Comparison of ENCODE assay signal across 2 cellular contexts in the genomic region with DNA sequence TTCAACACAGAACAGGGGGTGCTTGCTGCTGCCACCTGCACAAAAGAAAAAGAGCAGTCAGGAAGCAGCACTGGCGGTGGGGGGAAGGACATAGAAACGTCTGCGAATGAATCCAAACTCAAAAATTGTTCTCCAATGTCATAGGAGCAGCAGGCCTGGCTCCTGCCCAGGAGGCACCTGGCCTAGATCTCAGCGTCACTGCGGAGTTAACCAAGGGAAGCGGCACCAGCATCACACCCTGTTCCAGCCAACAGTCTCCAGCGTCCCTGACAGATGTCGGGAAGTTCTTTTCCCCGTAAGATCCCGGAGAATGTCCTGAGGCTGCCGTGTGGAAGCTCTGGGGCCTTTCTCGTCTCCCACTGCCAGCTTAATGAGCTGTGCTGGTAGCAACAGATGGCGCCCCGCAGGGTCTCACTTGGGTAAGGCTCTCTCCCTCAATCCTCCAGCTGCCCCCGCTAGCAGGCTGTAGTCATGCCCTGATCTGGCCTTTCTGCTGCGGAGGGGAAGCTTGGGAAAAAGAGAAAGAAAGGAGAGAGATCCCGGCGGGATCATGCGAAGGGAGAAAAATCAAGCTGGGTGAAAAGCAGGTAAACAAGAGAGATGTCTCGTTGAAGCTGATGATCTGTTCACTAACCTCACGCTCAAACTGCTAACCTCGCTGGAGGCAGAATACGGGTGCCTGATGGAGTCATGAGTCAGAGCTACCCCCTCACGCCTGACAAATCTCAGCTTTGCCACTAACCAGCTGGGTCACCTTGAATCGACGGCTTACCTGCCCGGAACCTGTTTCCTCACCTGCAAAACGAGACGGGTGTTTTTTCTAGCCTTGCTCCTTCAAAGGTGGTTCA.
TF ChIP-seq lines count a peak whose summit lies in the region.

No MANE protein-coding gene starts in this region.

TF ChIP-seq in GM23338, 12 proteins besides CTCF, POLR2A, EP300 and RAD21 (continues in another document):
- TF ChIP-seq CREB1 (CRISPR knock-in tag; IDR thresholded peaks at IDR 0.05; ENCODE audit: low read depth) (no peak), ZNF114 (CRISPR knock-in tag; IDR thresholded peaks at IDR 0.05) (no peak), POLR2AphosphoS5 (IDR thresholded peaks at IDR 0.05; ENCODE audit: low read depth) (no peak), JUNB (IDR thresholded peaks at IDR 0.05; ENCODE audit: unreplicated experiment) (no peak), EZH2phosphoT487 (IDR thresholded peaks at IDR 0.05; ENCODE audit: unreplicated experiment) (no peak), ZNF331 (CRISPR knock-in tag; IDR thresholded peaks at IDR 0.05; ENCODE audit: low read depth) (no peak), STAT1 (IDR thresholded peaks at IDR 0.05; ENCODE audit: unreplicated experiment) (no peak), NANOG (IDR thresholded peaks at IDR 0.05; ENCODE audit: borderline replicate concordance) (no peak), EZH2 (IDR thresholded peaks at IDR 0.05; ENCODE audit: low read depth, unreplicated experiment) (no peak)
- TF ChIP-seq, protein P1, sequence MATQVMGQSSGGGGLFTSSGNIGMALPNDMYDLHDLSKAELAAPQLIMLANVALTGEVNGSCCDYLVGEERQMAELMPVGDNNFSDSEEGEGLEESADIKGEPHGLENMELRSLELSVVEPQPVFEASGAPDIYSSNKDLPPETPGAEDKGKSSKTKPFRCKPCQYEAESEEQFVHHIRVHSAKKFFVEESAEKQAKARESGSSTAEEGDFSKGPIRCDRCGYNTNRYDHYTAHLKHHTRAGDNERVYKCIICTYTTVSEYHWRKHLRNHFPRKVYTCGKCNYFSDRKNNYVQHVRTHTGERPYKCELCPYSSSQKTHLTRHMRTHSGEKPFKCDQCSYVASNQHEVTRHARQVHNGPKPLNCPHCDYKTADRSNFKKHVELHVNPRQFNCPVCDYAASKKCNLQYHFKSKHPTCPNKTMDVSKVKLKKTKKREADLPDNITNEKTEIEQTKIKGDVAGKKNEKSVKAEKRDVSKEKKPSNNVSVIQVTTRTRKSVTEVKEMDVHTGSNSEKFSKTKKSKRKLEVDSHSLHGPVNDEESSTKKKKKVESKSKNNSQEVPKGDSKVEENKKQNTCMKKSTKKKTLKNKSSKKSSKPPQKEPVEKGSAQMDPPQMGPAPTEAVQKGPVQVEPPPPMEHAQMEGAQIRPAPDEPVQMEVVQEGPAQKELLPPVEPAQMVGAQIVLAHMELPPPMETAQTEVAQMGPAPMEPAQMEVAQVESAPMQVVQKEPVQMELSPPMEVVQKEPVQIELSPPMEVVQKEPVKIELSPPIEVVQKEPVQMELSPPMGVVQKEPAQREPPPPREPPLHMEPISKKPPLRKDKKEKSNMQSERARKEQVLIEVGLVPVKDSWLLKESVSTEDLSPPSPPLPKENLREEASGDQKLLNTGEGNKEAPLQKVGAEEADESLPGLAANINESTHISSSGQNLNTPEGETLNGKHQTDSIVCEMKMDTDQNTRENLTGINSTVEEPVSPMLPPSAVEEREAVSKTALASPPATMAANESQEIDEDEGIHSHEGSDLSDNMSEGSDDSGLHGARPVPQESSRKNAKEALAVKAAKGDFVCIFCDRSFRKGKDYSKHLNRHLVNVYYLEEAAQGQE (IDR thresholded peaks at IDR 0.05; ENCODE audit: unreplicated experiment), result no peak
- TF ChIP-seq, protein P2, sequence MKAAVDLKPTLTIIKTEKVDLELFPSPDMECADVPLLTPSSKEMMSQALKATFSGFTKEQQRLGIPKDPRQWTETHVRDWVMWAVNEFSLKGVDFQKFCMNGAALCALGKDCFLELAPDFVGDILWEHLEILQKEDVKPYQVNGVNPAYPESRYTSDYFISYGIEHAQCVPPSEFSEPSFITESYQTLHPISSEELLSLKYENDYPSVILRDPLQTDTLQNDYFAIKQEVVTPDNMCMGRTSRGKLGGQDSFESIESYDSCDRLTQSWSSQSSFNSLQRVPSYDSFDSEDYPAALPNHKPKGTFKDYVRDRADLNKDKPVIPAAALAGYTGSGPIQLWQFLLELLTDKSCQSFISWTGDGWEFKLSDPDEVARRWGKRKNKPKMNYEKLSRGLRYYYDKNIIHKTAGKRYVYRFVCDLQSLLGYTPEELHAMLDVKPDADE (IDR thresholded peaks at IDR 0.05), result no peak

TF ChIP-seq in H1, 55 proteins besides CTCF, POLR2A, EP300 and RAD21:
- no peak for TF ChIP-seq NANOG (IDR thresholded peaks at IDR 0.05; ENCODE audit: insufficient read depth, low read depth, low read length, poor library complexity, severe bottlenecking)
- peak; percentile 37 for TF ChIP-seq ASH2L (IDR thresholded peaks at IDR 0.05; ENCODE audit: low read length)
